8 cellular contexts compared by ENCODE assay signal in the genomic region with DNA sequence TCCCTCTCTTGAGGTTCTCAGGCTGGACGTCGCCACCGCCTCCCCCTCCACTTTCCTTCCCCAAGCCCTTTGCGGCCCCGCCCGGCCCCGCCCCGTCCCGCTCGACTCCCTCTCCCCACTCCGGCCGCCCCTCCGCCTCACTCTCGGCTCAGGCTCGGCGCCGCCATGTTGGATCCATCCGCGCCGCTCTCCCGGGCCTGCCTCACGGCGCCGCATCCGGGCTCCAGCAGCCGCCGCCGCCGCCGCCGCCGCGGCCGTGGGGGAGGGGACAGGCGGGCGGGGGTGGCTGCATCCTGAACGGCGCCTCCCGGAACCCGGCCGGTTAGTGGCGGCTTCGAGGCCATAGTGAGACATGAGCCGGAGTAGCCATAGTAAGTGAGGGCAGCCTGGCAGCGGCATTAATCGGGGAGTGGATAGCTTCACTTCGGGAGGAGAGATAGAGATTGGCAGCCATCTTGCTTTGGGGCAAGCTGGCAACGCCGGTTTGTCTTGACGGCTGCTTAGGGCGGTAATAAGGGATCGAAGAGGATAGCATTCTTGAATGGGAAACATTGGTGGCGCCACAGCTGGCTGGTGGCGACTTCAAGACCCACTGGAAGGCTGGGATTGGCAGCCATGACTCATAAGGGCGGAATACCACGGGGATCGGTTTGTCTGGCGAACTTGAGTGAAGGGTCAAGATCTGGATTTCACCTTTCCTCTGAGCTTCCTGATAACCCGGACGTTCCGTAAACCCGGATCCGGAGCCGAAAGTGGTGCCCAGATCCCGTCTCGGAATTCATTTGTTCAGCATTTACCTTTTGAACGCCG. TPM values are rescaled to one million over a fixed set of nuclear protein-coding genes. Genes with fewer than 3 reads are reported as not detected.
DNase-seq lines count a peak whose midpoint lies in the region; ATAC-seq and TF ChIP-seq lines count a peak whose summit lies in the region.

A gene with protein sequence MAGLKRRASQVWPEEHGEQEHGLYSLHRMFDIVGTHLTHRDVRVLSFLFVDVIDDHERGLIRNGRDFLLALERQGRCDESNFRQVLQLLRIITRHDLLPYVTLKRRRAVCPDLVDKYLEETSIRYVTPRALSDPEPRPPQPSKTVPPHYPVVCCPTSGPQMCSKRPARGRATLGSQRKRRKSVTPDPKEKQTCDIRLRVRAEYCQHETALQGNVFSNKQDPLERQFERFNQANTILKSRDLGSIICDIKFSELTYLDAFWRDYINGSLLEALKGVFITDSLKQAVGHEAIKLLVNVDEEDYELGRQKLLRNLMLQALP (minus strand): TSS at position 258 of the 810 bp plus-strand sequence. CDS start 8,205 bp downstream, outside the sequence.

- peaks cover 49% of the 10 kb centered on the region for H3K79me2 ChIP-seq in PC-9 (ENCODE audit: low read depth)

- no peak for TF ChIP-seq CTCF in PC-9 (conservative IDR thresholded peaks at IDR 0.05)

- peak within 1 kb of the TSS; percentile 84 for H3K4me2 ChIP-seq in PC-9

- no peaks in the 10 kb centered on the region for H3K9me3 ChIP-seq in PC-9 (ENCODE audit: insufficient read depth, low read depth)
- no peaks in the 10 kb centered on the region for H3K9me3 ChIP-seq in mucosa of stomach (ENCODE audit: control insufficient read depth, low read length)

- ATAC-seq in GM21619 (IDR thresholded peaks at IDR 0.05; ENCODE audit: unreplicated experiment) = peak; percentile 93

- no peaks in the 10 kb centered on the region; the same call in 1 of the 2 replicates for H4K20me1 ChIP-seq in PC-9 (ENCODE audit: insufficient read depth)

- H3K4me3 ChIP-seq in Jurkat, Clone E6-1 (ENCODE audit: low read length) = peak within 1 kb of the TSS; percentile 71
- H3K4me3 ChIP-seq in PC-9 (peak within 1 kb of the TSS; percentile 66), mucosa of stomach (ENCODE audit: low read length) (peak within 1 kb of the TSS; percentile 74)

- H3K9ac ChIP-seq in mucosa of stomach (ENCODE audit: low read length) = peak within 1 kb of the TSS; percentile 93

- 0 out of 2 replicates have a peak, but pooled peaks cover 11% of the 10 kb centered on the region for H3K36me3 ChIP-seq in PC-9 (ENCODE audit: low read depth)
- H3K36me3 ChIP-seq in mucosa of stomach (ENCODE audit: control insufficient read depth, insufficient read depth, low read length) = peaks cover 3% of the 10 kb centered on the region

- peak within 1 kb of the TSS; percentile 90 for H2AFZ ChIP-seq in PC-9

- peaks cover 33% of the 10 kb centered on the region for H3K4me1 ChIP-seq in PC-9 (replicated peaks; ENCODE audit: insufficient read depth)
- H3K4me1 ChIP-seq in mucosa of stomach (ENCODE audit: control insufficient read depth, insufficient read depth, low read length) = peaks cover 5% of the 10 kb centered on the region

- H3K9me2 ChIP-seq in PC-9 (ENCODE audit: insufficient read depth) = no peaks in the 10 kb centered on the region

- TF ChIP-seq POLR2A in erythroblast (IDR thresholded peaks at IDR 0.05; ENCODE audit: low read length) = peak; percentile 59

- TSS peak; percentile 59 for BruUV-seq in PC-9 (replicated peaks; lab: Mats Ljungman, UMichigan)

- CTCF ChIA-PET in PC-9 (lab: Charles Lee) = interaction anchor here (0.7 kb wide), 1 partner anchor 29 kb away, joined by 3 read pairs; no protein-coding TSS in a partner anchor

- H3F3A ChIP-seq in PC-9 (ENCODE audit: insufficient read depth, low read depth) = peaks cover 62% of the 10 kb centered on the region

- POLR2A ChIA-PET in PC-9 (lab: Charles Lee; ENCODE audit: unreplicated experiment) = interaction anchor here (0.6 to 0.7 kb wide), 5 partner anchors 12 to 98 kb away, joined by 3 to 6 read pairs (median 5); partner anchors contain the start of genes B4GALT3 and TOMM40L

- H3K27ac ChIP-seq in PC-9 = peak within 1 kb of the TSS; percentile 91

- intact Hi-C loops in PC-9 (cut with micrococcal nuclease; ENCODE audit: unreplicated experiment) = loop anchor here (1.0 to 10.0 kb wide), 3 partner anchors 34 to 138 kb away; partner anchors contain the start of genes B4GALT3 and KLHDC9

- H3K27me3 ChIP-seq in PC-9 (ENCODE audit: insufficient read depth, low read depth) (no peaks in the 10 kb centered on the region), mucosa of stomach (ENCODE audit: control insufficient read depth, insufficient read depth, low read length) (no peaks in the 10 kb centered on the region)

- DNase-seq in DMS53 (lab: John Stamatoyannopoulos, UW) (peak; percentile 98), PC-9 (peak; percentile 84 to 92), erythroblast (lab: John Stamatoyannopoulos, UW) (peak; percentile 93 to 94)
- peak; percentile 94 for DNase-seq in Jurkat, Clone E6-1 (ENCODE audit: low read depth, low spot score)
- DNase-seq in activated T-cell treated with anti-CD3 and anti-CD28 coated beads, Interleukin-2, amount 50 U/mL, for 1 hour = peak; percentile 89
- peak; percentile 75 for DNase-seq in stimulated activated CD8-positive, alpha-beta memory T cell treated with anti-CD3 and anti-CD28 coated beads, Interleukin-7, amount 100 ng/mL, for 24 hours (ENCODE audit: low read depth)

RNA-seq across cellular contexts. Expression of the gene that starts here (rescaled TPM):
- polyA plus RNA-seq in Jurkat, Clone E6-1 (2012; ENCODE audit: insufficient read depth, insufficient read length) = 57.1 TPM
- 26.7 and 29.8 TPM in 2 replicates for total RNA-seq in PC-9 (2021)

Comparison
In these comparisons a context has a peak if more than half of its experiments do, and no peak if none do; other contexts are left out.
1. Peak in every context shown above with its lines: DNase-seq, ATAC-seq, H3K4me3 ChIP-seq and H3K27ac ChIP-seq.